24 cellular contexts compared by ENCODE assay signal in genomic region chr2:163997466-163997865, GRCh38.
"Had no signal": no experiment of that assay in that cellular context is flagged by ENCODE, and none has a peak within 500 bp of the region (broad histone marks: within the 10 kb centered on the region; RNA-seq: fewer than 3 reads in every experiment).

No MANE protein-coding gene starts in this region.

- H3K9ac ChIP-seq: KMS-11 had no signal

- H3K9me3 ChIP-seq: SJSA1 had no signal

- H3K4me3 Mint-ChIP-seq: IgD-negative memory B cell had no signal

- H3K4me3 ChIP-seq: K562, SJSA1, SK-N-MC had no signal

- H3K36me3 Mint-ChIP-seq: IgD-negative memory B cell had no signal

- H3K27ac Mint-ChIP-seq: IgD-negative memory B cell had no signal

- FAIRE-seq: HTR-8/SVneo, K562 had no signal

- H3K4me2 ChIP-seq: KMS-11 had no signal

- H3K27me3 ChIP-seq: SJSA1 had no signal

- DNase-seq: Kasumi-1, MM.1S, NCI-H1092 treated with DMSO at 0.1 percent for 48 hours, NCI-H1436, NCI-H187, NCI-H2029, NCI-H2081 treated with DMSO at 0.1 percent for 48 hours, NCI-H226, NCI-H446, NCI-H510A, NCI-H524 treated with DMSO at 0.1 percent for 48 hours, NCI-H69, NCI-H774, PC-3, SHP77 treated with DMSO at 0.1 percent for 48 hours had no signal

- H3K27ac ChIP-seq: HL-60, KMS-11, RWPE1, SJSA1, SK-N-MC had no signal

- ATAC-seq: K562, Panc1, PC-3 had no signal

- H3K27me3 Mint-ChIP-seq: IgD-negative memory B cell had no signal

- H3K4me1 ChIP-seq: SJSA1 had no signal

- H3K4me1 Mint-ChIP-seq: IgD-negative memory B cell had no signal

- H3K36me3 ChIP-seq: SJSA1 had no signal
